8 cellular contexts compared by ENCODE assay signal in the genomic region with DNA sequence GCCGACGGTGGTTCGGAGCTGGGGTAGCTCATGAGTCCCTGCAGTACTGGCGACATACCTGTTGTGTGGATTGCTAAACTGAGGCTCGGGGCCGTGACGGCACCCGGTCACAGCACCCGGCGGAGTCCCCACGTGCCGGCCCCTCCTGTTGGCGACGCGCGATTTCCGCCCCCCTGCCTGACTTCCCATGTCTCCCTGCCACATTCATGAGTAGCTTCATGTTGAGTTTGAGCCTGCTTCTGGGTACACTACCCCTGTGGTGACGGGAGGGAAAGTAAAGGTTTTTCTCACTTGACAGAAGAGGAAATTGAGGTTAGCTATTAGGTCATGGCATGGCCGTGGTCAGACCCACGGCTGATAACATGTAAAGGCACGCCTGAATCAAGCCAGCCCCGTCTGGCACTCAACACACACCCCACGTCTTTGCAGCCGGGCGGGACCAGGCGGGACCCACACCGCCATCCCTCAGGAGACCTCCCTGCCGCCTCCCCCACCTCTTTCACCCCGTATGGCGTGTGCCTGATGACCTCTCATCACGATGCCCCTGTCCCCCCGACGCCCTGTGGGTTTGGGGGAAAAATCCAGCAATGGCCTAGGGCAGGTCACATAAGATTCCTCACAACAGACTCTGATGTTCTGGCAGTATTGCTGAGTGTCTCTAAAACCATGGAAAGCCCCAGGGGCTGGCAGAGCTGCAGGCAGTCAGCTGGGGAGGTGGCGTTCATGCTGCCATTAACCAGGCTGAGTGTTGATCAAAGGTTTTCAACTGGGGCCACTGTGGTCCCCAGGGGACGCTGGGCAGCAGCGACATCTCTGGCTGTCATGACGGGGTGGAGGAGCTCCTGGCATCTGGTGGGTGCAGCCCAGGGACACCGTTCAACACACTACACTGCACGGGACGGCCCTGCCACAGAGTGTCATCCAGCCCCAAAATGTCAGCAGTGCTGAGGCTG. TPM values are rescaled to one million over a fixed set of nuclear protein-coding genes. Genes with fewer than 3 reads are reported as not detected.
DNase-seq lines count a peak whose midpoint lies in the region; ATAC-seq lines count a peak whose summit lies in the region.

No MANE protein-coding gene starts in this region.

- POLR2A ChIA-PET in T-cell (lab: Charles Lee) = no interaction called here
- POLR2A ChIA-PET in naive thymus-derived CD8-positive, alpha-beta T cell (lab: Charles Lee) = no interaction called here

- peak overlapping the region in 1 of 2 donors; percentile 75 for H3K27ac Mint-ChIP-seq in T-cell
- peak overlapping the region in 4 of 10 donors; percentile 57 to 90 (median 72) for H3K27ac Mint-ChIP-seq in naive thymus-derived CD8-positive, alpha-beta T cell

- H3K4me3 Mint-ChIP-seq in T-cell = peak overlapping the region in 1 of 3 donors; percentile 21
- H3K4me3 Mint-ChIP-seq in naive thymus-derived CD8-positive, alpha-beta T cell = peak overlapping the region in 3 of 10 donors; percentile 45 to 67 (median 62)

- H3K4me1 Mint-ChIP-seq in T-cell = peaks cover 20 to 38% (median 36%) of the 10 kb centered on the region in 3 donors
- H3K4me1 Mint-ChIP-seq in naive thymus-derived CD8-positive, alpha-beta T cell = peaks cover 11 to 49% (median 29%) of the 10 kb centered on the region in 4 donors

- peaks cover 30% of the 10 kb centered on the region for H3K36me3 Mint-ChIP-seq in T-cell
- peaks cover 7 to 54% (median 17%) of the 10 kb centered on the region in 3 donors for H3K36me3 Mint-ChIP-seq in naive thymus-derived CD8-positive, alpha-beta T cell

- no peaks in the 10 kb centered on the region for H3K9me3 Mint-ChIP-seq in T-cell
- peaks cover 0 to 4% (median 0%) of the 10 kb centered on the region in 9 donors for H3K9me3 Mint-ChIP-seq in naive thymus-derived CD8-positive, alpha-beta T cell

- H3K27me3 Mint-ChIP-seq in T-cell = no peaks in the 10 kb centered on the region
- no peaks in the 10 kb centered on the region for H3K27me3 Mint-ChIP-seq in naive thymus-derived CD8-positive, alpha-beta T cell

- ATAC-seq in GM19043 (IDR thresholded peaks at IDR 0.05; ENCODE audit: low read depth, unreplicated experiment) (peak; percentile 70), HG02884 (IDR thresholded peaks at IDR 0.05; ENCODE audit: unreplicated experiment) (peak; percentile 47), T-cell (replicated peaks in 1 of 4) (peak; percentile 44 to 63 (median 54))
- ATAC-seq in naive thymus-derived CD8-positive, alpha-beta T cell = peak; percentile 59

- CTCF ChIA-PET in T-cell (lab: Charles Lee) = no interaction called here

- DNase-seq in T-cell (peak in 28 of 34 experiments; percentile 16 to 70 (median 44)), DMS 273 treated with DMSO at 0.1 percent for 48 hours (lab: John Stamatoyannopoulos, UW) (no peak), NCI-H345 treated with DMSO at 0.1 percent for 48 hours (lab: John Stamatoyannopoulos, UW; ENCODE audit: unreplicated experiment) (no peak), putamen (ENCODE audit: low spot score) (no peak), NCI-H2196 treated with DMSO at 0.1 percent for 48 hours (lab: John Stamatoyannopoulos, UW; ENCODE audit: unreplicated experiment) (no peak)
- DNase-seq in naive thymus-derived CD8-positive, alpha-beta T cell = peak in 2 of 10 donors; percentile 20 to 59

RNA-seq across cellular contexts. Expression of a gene that starts 29.2 kb away (rescaled TPM):
- total RNA-seq in T-cell = 100 to 1,000 TPM; 114 to 219 (median 182) TPM
- 100 to 1,000 TPM; 131 to 132 TPM for total RNA-seq in naive thymus-derived CD8-positive, alpha-beta T cell
- 100 to 1,000 TPM; 163 to 190 (median 169) TPM for polyA plus RNA-seq in naive thymus-derived CD8-positive, alpha-beta T cell

RNA-seq across cellular contexts. Expression of a gene that starts 55.1 kb away (rescaled TPM):
- total RNA-seq in T-cell = 10 to 100 TPM; 44.9 to 48.8 (median 45.4) TPM
- 10 to 100 TPM; 24.9 to 27.2 TPM for total RNA-seq in naive thymus-derived CD8-positive, alpha-beta T cell
- 10 to 100 TPM; 37.8 to 43.6 (median 42.3) TPM for polyA plus RNA-seq in naive thymus-derived CD8-positive, alpha-beta T cell

Comparison
In these comparisons a context has a peak if more than half of its experiments do, and no peak if none do; other contexts are left out.
1. DNase-seq: peak in T-cell (28 of 34); none in DMS 273 treated with DMSO at 0.1 percent for 48 hours (single experiment), NCI-H345 treated with DMSO at 0.1 percent for 48 hours (single experiment), putamen (single experiment) and NCI-H2196 treated with DMSO at 0.1 percent for 48 hours (single experiment).
2. Peak in every context shown above with its lines, with median percentiles within 50 percentile points of each other: ATAC-seq.